Comparison of ENCODE assay signal across 22 cellular contexts in the genomic region with DNA sequence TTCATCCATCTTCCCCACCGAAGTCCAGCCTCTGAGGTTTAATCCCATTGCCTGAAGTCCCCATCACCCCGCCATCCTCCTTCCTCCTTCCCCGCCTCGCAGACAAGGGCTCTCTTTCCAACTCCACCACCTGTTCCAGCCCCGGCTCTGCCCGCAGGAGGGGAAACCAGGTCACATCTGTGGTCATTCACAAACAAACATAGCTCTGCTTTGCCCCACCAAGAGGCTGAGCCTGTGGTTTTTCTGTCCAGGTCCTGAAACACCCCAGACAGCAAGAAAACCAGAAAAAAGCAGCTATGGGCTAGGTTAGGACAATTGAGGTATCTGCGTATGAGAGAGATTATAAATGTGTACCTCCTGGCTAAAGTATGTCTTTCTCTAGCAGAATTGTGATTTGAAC.
A peak's percentile ranks its signal among the peaks of the same experiment; 100 is the strongest.
DNase-seq lines count a peak whose midpoint lies in the region; ATAC-seq, FAIRE-seq and TF ChIP-seq lines count a peak whose summit lies in the region.
"Had no signal": no experiment of that assay in that cellular context is flagged by ENCODE, and none has a peak within 500 bp of the region (broad histone marks: within the 10 kb centered on the region; RNA-seq: fewer than 3 reads in every experiment).

No MANE protein-coding gene starts in this region.

- in situ Hi-C loops in gastrocnemius medialis (cut with MboI; ENCODE audit: low sequenced_read_pairs in 4 of 4) = no loop called here

- TF ChIP-seq CTCF in fibroblast of lung (conservative IDR thresholded peaks at IDR 0.05 in 1 of 2, IDR thresholded peaks at IDR 0.05 in 1 of 2; ENCODE audit: low read depth in 1 of 2, low read length in 2 of 2) = no peak
- TF ChIP-seq CTCF in gastrocnemius medialis (IDR thresholded peaks at IDR 0.05 in 4 of 5, conservative IDR thresholded peaks at IDR 0.05 in 1 of 5) = no peak

- no peak overlapping the region for H3K4me3 ChIP-seq in fibroblast of lung (replicated peaks in 1 of 4; ENCODE audit: control extremely low read depth in 1 of 4, insufficient read depth in 1 of 4, low read depth in 3 of 4, low read length in 4 of 4)
- no peak overlapping the region for H3K4me3 ChIP-seq in gastrocnemius medialis
- H3K4me3 ChIP-seq: GM23248, left lung, spleen had no signal

- H3K4me2 ChIP-seq in fibroblast of lung (ENCODE audit: extremely low read depth, insufficient read depth, low read length) = no peak overlapping the region

- FAIRE-seq in H54 (lab: Jason Lieb, UNC) = no peak
- FAIRE-seq: GM12892 had no signal

- H3K9ac ChIP-seq in fibroblast of lung (ENCODE audit: insufficient read depth, low read length) = no peak overlapping the region
- H3K9ac ChIP-seq: GM23248 had no signal

- H3K27me3 ChIP-seq in fibroblast of lung (ENCODE audit: control insufficient read depth, insufficient read depth, low read length) (no peaks in the 10 kb centered on the region), gastrocnemius medialis (no peaks in the 10 kb centered on the region)

- no peaks in the 10 kb centered on the region for H4K20me1 ChIP-seq in fibroblast of lung (ENCODE audit: control insufficient read depth, extremely low read depth, insufficient read depth, low read length)

- H3K4me1 ChIP-seq in fibroblast of lung (ENCODE audit: control insufficient read depth, extremely low read depth, insufficient read depth, low read length) (no peaks in the 10 kb centered on the region), gastrocnemius medialis (peaks cover 35 to 44% of the 10 kb centered on the region in 2 donors)
- H3K4me1 ChIP-seq: left lung, spleen had no signal

- intact Hi-C loops in gastrocnemius medialis (cut with DNase I; ENCODE audit: low total_unique reads) = loop anchor here (10.0 kb wide), 1 partner anchor 314 kb away; no protein-coding TSS in a partner anchor

- ATAC-seq in gastrocnemius medialis (peak; percentile 24 to 31), GM21360 (IDR thresholded peaks at IDR 0.05; ENCODE audit: unreplicated experiment) (no peak)

- H3K36me3 ChIP-seq in fibroblast of lung (ENCODE audit: control insufficient read depth, insufficient read depth, low read length) (no peaks in the 10 kb centered on the region), gastrocnemius medialis (no peaks in the 10 kb centered on the region)
- H3K36me3 ChIP-seq: left lung, spleen had no signal

- H3K9me3 ChIP-seq in fibroblast of lung (ENCODE audit: control insufficient read depth, insufficient read depth, low read depth, low read length) = no peaks in the 10 kb centered on the region
- no peaks in the 10 kb centered on the region for H3K9me3 ChIP-seq in gastrocnemius medialis
- H3K9me3 ChIP-seq: left lung, spleen had no signal

- peak; percentile 16 for DNase-seq in DMS 273 (lab: John Stamatoyannopoulos, UW; ENCODE audit: unreplicated experiment)
- no peak for DNase-seq in DMS 273 treated with DMSO at 0.1 percent for 48 hours (lab: John Stamatoyannopoulos, UW)
- DNase-seq in RPMI8226 = peak; percentile 80
- peak; percentile 59 to 89 for DNase-seq in fibroblast of lung (ENCODE audit: low read depth in 2 of 2)
- no peak for DNase-seq in gastrocnemius medialis
- DNase-seq in NCI-H1694 treated with DMSO at 0.1 percent for 48 hours (lab: John Stamatoyannopoulos, UW) = no peak
- no peak for DNase-seq in H54 (ENCODE audit: insufficient read length, low spot score)
- DNase-seq: activated CD4-positive, alpha-beta memory T cell treated with anti-CD3 and anti-CD28 coated beads, Interleukin-2, amount 10 ng/mL, durations not matched to agents 7 days and 5 days; activated effector memory CD4-positive, alpha-beta T cell treated with anti-CD3 and anti-CD28 coated beads, Interleukin-2, amount 50 U/mL, for 16 hours; AML-193; DND-41; foreskin fibroblast; GM23248; NCI-H446 treated with DMSO at 0.1 percent for 48 hours; retina; spleen; stimulated activated CD4-positive, alpha-beta T cell treated with anti-CD3 and anti-CD28 coated beads, Interleukin-4, amount 100 ng/mL, for 24 hours had no signal

- H3K79me2 ChIP-seq in fibroblast of lung (ENCODE audit: control insufficient read depth, insufficient read depth, low read length) = peaks cover 3% of the 10 kb centered on the region

- H3K27ac ChIP-seq in fibroblast of lung (ENCODE audit: insufficient read depth, low read length) (no peak overlapping the region), gastrocnemius medialis (peak overlapping the region in 2 of 4 donors; percentile 3 to 31)
- H3K27ac ChIP-seq: 22Rv1, epithelial cell of prostate, GM23248, left lung, spleen had no signal

- no peak for TF ChIP-seq POLR2A in gastrocnemius medialis (IDR thresholded peaks at IDR 0.05)
- TF ChIP-seq POLR2A in H54 (IDR thresholded peaks at IDR 0.05; ENCODE audit: low read depth, low read length) = no peak

- H2AFZ ChIP-seq in fibroblast of lung (ENCODE audit: low read length) = no peak overlapping the region
- H2AFZ ChIP-seq: GM23248 had no signal

Comparison
In these comparisons a context has a peak if more than half of its experiments do, and no peak if none do; other contexts are left out.
1. DNase-seq: peak in DMS 273 (single experiment), RPMI8226 (single experiment) and fibroblast of lung (2 of 2); none in DMS 273 treated with DMSO at 0.1 percent for 48 hours (single experiment), gastrocnemius medialis (0 of 2), NCI-H1694 treated with DMSO at 0.1 percent for 48 hours (single experiment) and H54 (single experiment).